In genomic region chr2:3605013-3605961, GRCh38 we compare ENCODE assay signal across 8 cellular contexts. TPM values are rescaled to one million over a fixed set of nuclear protein-coding genes. Genes with fewer than 3 reads are reported as not detected.
DNase-seq lines count a peak whose midpoint lies in the region; ATAC-seq, FAIRE-seq and TF ChIP-seq lines count a peak whose summit lies in the region.

No MANE protein-coding gene starts in this region.

- WGBS in small intestine, 3 donors: 31 to 48% (median 37%) methylated on average over 25 to 43 of the region's 43 CpGs

- peak; percentile 57 for TF ChIP-seq POLR2A in GM18505 (IDR thresholded peaks at IDR 0.05; ENCODE audit: borderline replicate concordance, extremely low read depth, insufficient read depth, insufficient read length)

- DNase-seq in NCI-H1092 (lab: John Stamatoyannopoulos, UW): peak; percentile 31
- peak; percentile 27 for DNase-seq in SKM-1 treated with dmso at 0.1 percent for 144 hours (lab: John Stamatoyannopoulos, UW; ENCODE audit: unreplicated experiment)
- peak; percentile 38 for DNase-seq in effector CD8-positive, alpha-beta T cell (lab: John Stamatoyannopoulos, UW)
- DNase-seq in small intestine: peak; percentile 31
- DNase-seq in glomerular visceral epithelial cell (ENCODE audit: extremely low spot score): no peak

- H3K27me3 ChIP-seq in small intestine (ENCODE audit: control insufficient read depth in 2 of 2, insufficient read depth in 2 of 2, low read length in 2 of 2): no peaks in the 10 kb centered on the region

- no peaks in the 10 kb centered on the region for H3K36me3 ChIP-seq in small intestine (ENCODE audit: control insufficient read depth in 2 of 2, insufficient read depth in 2 of 2, low read length in 2 of 2)

- peak overlapping the region in 1 of 2 donors; percentile 19 for H3K4me3 ChIP-seq in small intestine (ENCODE audit: low read depth in 1 of 2, low read length in 2 of 2)

- H3K27ac ChIP-seq in small intestine (ENCODE audit: low read depth in 1 of 2, low read length in 1 of 2): peak overlapping the region; percentile 12 to 50

- no peaks in the 10 kb centered on the region for H3K9me3 ChIP-seq in small intestine (ENCODE audit: control insufficient read depth, low read depth)

- no peak for FAIRE-seq in small intestine (lab: Jason Lieb, UNC)

- peak; percentile 45 for ATAC-seq in GM18505 (IDR thresholded peaks at IDR 0.05; ENCODE audit: unreplicated experiment)
- no peak for ATAC-seq in HG03565 (IDR thresholded peaks at IDR 0.05; ENCODE audit: unreplicated experiment)
- ATAC-seq in GM21528 (IDR thresholded peaks at IDR 0.05; ENCODE audit: low FRiP score, unreplicated experiment): no peak

- no peaks in the 10 kb centered on the region for H3K4me1 ChIP-seq in small intestine (ENCODE audit: control insufficient read depth in 2 of 2, insufficient read depth in 1 of 2, low read depth in 1 of 2, low read length in 1 of 2)

RNA-seq across cellular contexts. Expression of gene COLEC11, which starts 10.4 kb away (rescaled TPM):
- polyA plus RNA-seq in small intestine: 1 to 10 TPM in 2 of 3 donors, not detected in 1; 2.2 to 4.1 TPM

RNA-seq across cellular contexts. Expression of gene RPS7, which starts 30.2 kb away (rescaled TPM):
- polyA plus RNA-seq in small intestine: 1,000 to 10,000 TPM; 1,641 to 2,574 (median 2,513) TPM

RNA-seq across cellular contexts. Expression of gene RNASEH1, which starts 47.2 kb away (rescaled TPM):
- 10 to 100 TPM in 1 of 3 donors, 1 to 10 TPM in 2; 5.1 to 16.4 (median 5.6) TPM for polyA plus RNA-seq in small intestine

RNA-seq across cellular contexts. Expression of gene ALLC, which starts 52.7 kb away (rescaled TPM):
- polyA plus RNA-seq in small intestine: under 1 TPM in 1 of 3 donors, not detected in 2; 0.07 TPM
